In the genomic region with DNA sequence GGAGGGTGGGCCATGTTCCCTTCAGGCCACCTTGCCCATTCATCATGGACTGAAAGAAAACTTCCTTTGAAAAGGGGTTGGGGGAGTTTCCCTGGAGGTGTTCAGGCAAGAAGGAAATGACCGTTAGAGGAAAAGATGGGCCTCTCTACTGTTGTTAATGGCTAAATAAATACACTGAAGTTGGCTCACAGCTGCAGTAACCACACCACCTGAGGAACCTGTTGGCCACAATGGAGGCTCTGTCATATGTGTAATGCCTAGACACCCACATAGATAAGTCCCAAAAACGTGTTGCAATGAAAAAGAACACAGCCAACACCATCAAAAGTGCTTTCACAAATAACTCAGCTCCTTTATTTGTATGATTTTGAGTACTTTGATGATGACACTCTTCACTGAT, we compare ENCODE assay signal across 38 cellular contexts. TPM values are rescaled to one million over a fixed set of nuclear protein-coding genes. Genes with fewer than 3 reads are reported as not detected.
DNase-seq lines count a peak whose midpoint lies in the region; ATAC-seq, FAIRE-seq and TF ChIP-seq lines count a peak whose summit lies in the region.
"Had no signal": no experiment of that assay in that cellular context is flagged by ENCODE, and none has a peak within 500 bp of the region (broad histone marks: within the 10 kb centered on the region; RNA-seq: fewer than 3 reads in every experiment).

No MANE protein-coding gene starts in this region.

- no peak for TF ChIP-seq EP300 in gastroesophageal sphincter (IDR thresholded peaks at IDR 0.05)

- no peak overlapping the region for H3K27ac ChIP-seq in BLaER1 treated with 17β-estradiol and CSF1 and Interleukin-3, amounts not matched to agents 10 nM and 100 nM
- no peak overlapping the region for H3K27ac ChIP-seq in mammary epithelial cell (ENCODE audit: insufficient read depth, low read depth, low read length)
- H3K27ac ChIP-seq in gastroesophageal sphincter, result no peak overlapping the region
- H3K27ac ChIP-seq: PC-9, prostate gland, right lobe of liver, spleen, thoracic aorta had no signal

- ATAC-seq in HG03378 (IDR thresholded peaks at IDR 0.05; ENCODE audit: unreplicated experiment) (peak; percentile 81), GM18505 (IDR thresholded peaks at IDR 0.05; ENCODE audit: unreplicated experiment) (no peak), gastroesophageal sphincter (no peak)
- ATAC-seq: activated CD8-positive, alpha-beta memory T cell treated with anti-CD3 and anti-CD28 coated beads, Interleukin-2, amount 10 ng/mL, durations not matched to agents 7 days and 5 days; activated T-cell treated with anti-CD3 and anti-CD28 coated beads, Interleukin-2, amount 50 U/mL, for 4 hours; CD8-positive, alpha-beta T cell; natural killer cell; right lobe of liver had no signal

- whole genome bisulfite sequencing in mammary epithelial cell (ENCODE audit: low coverage, missing lambda C conversion rate), result 0% methylated on average over 2 of the region's 2 CpGs
- 59 to 60% methylated on average over 2 of the region's 2 CpGs for WGBS in gastroesophageal sphincter (ENCODE audit: low coverage in 1 of 2), 2 donors

- CTCF ChIA-PET in mammary epithelial cell (lab: Charles Lee; ENCODE audit: low non-redundant PET), result no interaction called here

- no peak for TF ChIP-seq POLR2A in GM18505 (IDR thresholded peaks at IDR 0.05; ENCODE audit: borderline replicate concordance, extremely low read depth, insufficient read depth, insufficient read length)
- no peak for TF ChIP-seq POLR2A in gastroesophageal sphincter (IDR thresholded peaks at IDR 0.05)

- in situ Hi-C loops in mammary epithelial cell (cut with MboI; ENCODE audit: low sequenced_read_pairs in 2 of 2), result no loop called here

- no peaks in the 10 kb centered on the region for H3K27me3 ChIP-seq in BLaER1 treated with 17β-estradiol and CSF1 and Interleukin-3, amounts not matched to agents 10 nM and 100 nM
- H3K27me3 ChIP-seq in mammary epithelial cell (ENCODE audit: insufficient read depth, low read length), result no peaks in the 10 kb centered on the region
- H3K27me3 ChIP-seq in gastroesophageal sphincter, result no peaks in the 10 kb centered on the region
- H3K27me3 ChIP-seq: right lobe of liver, spleen had no signal

- peak; percentile 41 for FAIRE-seq in GM18507 (lab: Jason Lieb, UNC)
- FAIRE-seq: urothelium cell line had no signal

- H3K4me1 ChIP-seq in BLaER1 treated with 17β-estradiol and CSF1 and Interleukin-3, amounts not matched to agents 10 nM and 100 nM, result peaks cover 0 to 19% (median 10%) of the 10 kb centered on the region in 10 experiments; a peak in 10 of 20 replicates
- H3K4me1 ChIP-seq in mammary epithelial cell (ENCODE audit: insufficient read depth, low read length) (peaks cover 9% of the 10 kb centered on the region), gastroesophageal sphincter (no peaks in the 10 kb centered on the region)
- H3K4me1 ChIP-seq: prostate gland, spleen had no signal

- no peak for DNase-seq in GM18507 (ENCODE audit: extremely low spot score, insufficient read length, low read depth)
- peak; percentile 35 for DNase-seq in mammary epithelial cell
- DNase-seq in stimulated activated CD8-positive, alpha-beta memory T cell treated with anti-CD3 and anti-CD28 coated beads, Interleukin-4, amount 100 ng/mL, for 48 hours, result no peak
- DNase-seq in AML-193 (lab: John Stamatoyannopoulos, UW), result no peak
- DNase-seq: activated CD4-positive, CD25-positive, alpha-beta regulatory T cell; activated CD8-positive, alpha-beta memory T cell treated with anti-CD3 and anti-CD28 coated beads, Interleukin-2, amount 10 ng/mL, durations not matched to agents 7 days and 5 days; activated gamma-delta T cell; activated naive CD8-positive, alpha-beta T cell treated with anti-CD3 and anti-CD28 coated beads for 36 hours; activated T-cell treated with anti-CD3 and anti-CD28 coated beads, Interleukin-2, amount 50 U/mL, for 4 hours; anterior cingulate cortex; CD8-positive, alpha-beta T cell; DMS79; GF-D8; GOT3; HFFc6; hippocampal formation; natural killer cell; NCI-H1048; NCI-H2171; NCI-H510A; NK-92 treated with Interleukin-12 subunit alpha and Interleukin-12 subunit beta, amount 100 ng/mL, for 24 hours; nucleus accumbens; PC-9; right lobe of liver; SK-N-SH; spleen; stimulated activated CD4-positive, alpha-beta T cell treated with anti-CD3 and anti-CD28 coated beads, Interleukin-2, amount 100 ng/mL, for 24 hours had no signal

- H3K9me3 ChIP-seq in BLaER1 treated with 17β-estradiol and CSF1 and Interleukin-3, amounts not matched to agents 10 nM and 100 nM (replicated peaks in 1 of 11), result peaks cover 11 to 39% (median 22%) of the 10 kb centered on the region in 11 experiments; a peak in 19 of 22 replicates
- H3K9me3 ChIP-seq in mammary epithelial cell (replicated peaks; ENCODE audit: insufficient read depth, low read length) (no peaks in the 10 kb centered on the region), gastroesophageal sphincter (no peaks in the 10 kb centered on the region)
- H3K9me3 ChIP-seq: prostate gland, right lobe of liver, SK-N-SH, spleen, thoracic aorta had no signal

- H3K9ac ChIP-seq in BLaER1 treated with 17β-estradiol and CSF1 and Interleukin-3, amounts not matched to agents 10 nM and 100 nM, result no peak overlapping the region
- H3K9ac ChIP-seq in mammary epithelial cell (ENCODE audit: insufficient read depth, low read length), result no peak overlapping the region
- H3K9ac ChIP-seq: SK-N-SH had no signal

- H3K36me3 ChIP-seq in BLaER1 treated with 17β-estradiol and CSF1 and Interleukin-3, amounts not matched to agents 10 nM and 100 nM, result no peaks in the 10 kb centered on the region
- H3K36me3 ChIP-seq in mammary epithelial cell (ENCODE audit: insufficient read depth, low read length) (no peaks in the 10 kb centered on the region), gastroesophageal sphincter (no peaks in the 10 kb centered on the region)
- H3K36me3 ChIP-seq: prostate gland, right lobe of liver, spleen, thoracic aorta had no signal

- dilution Hi-C loops in mammary epithelial cell (cut with HindIII; ENCODE audit: low sequenced_read_pairs), result loop anchor here (5.0 kb wide), 1 partner anchor 93 kb away; no protein-coding TSS in a partner anchor

- H3K4me2 ChIP-seq in BLaER1 treated with 17β-estradiol and CSF1 and Interleukin-3, amounts not matched to agents 10 nM and 100 nM, result peak overlapping the region in 6 of 11 experiments; percentile 25 to 64 (median 42); a peak in 11 of 22 replicates
- H3K4me2 ChIP-seq in mammary epithelial cell (ENCODE audit: insufficient read depth, low read depth, low read length), result no peak overlapping the region
- H3K4me2 ChIP-seq: PC-9, SK-N-SH had no signal

- no peak for TF ChIP-seq CTCF in mammary epithelial cell (conservative IDR thresholded peaks at IDR 0.05 in 1 of 2, IDR thresholded peaks at IDR 0.05 in 1 of 2; ENCODE audit: extremely low read depth in 1 of 2, insufficient read depth in 1 of 2, low read depth in 1 of 2, low read length in 2 of 2)
- TF ChIP-seq CTCF in gastroesophageal sphincter (IDR thresholded peaks at IDR 0.05), result no peak

- no peaks in the 10 kb centered on the region for H3K79me2 ChIP-seq in mammary epithelial cell (ENCODE audit: insufficient read depth, low read length)

- no peak overlapping the region for H3K4me3 ChIP-seq in BLaER1 treated with 17β-estradiol and CSF1 and Interleukin-3, amounts not matched to agents 10 nM and 100 nM
- H3K4me3 ChIP-seq in mammary epithelial cell (replicated peaks in 1 of 3; ENCODE audit: insufficient read depth in 1 of 3, low read depth in 2 of 3, low read length in 3 of 3) (no peak overlapping the region), gastroesophageal sphincter (no peak overlapping the region)
- H3K4me3 ChIP-seq: lung, PC-9, prostate gland, right lobe of liver, spleen, thoracic aorta had no signal

- BruUV-seq in mammary epithelial cell (replicated peaks; lab: Mats Ljungman, UMichigan), result no TSS peak

- H2AFZ ChIP-seq in mammary epithelial cell (ENCODE audit: low read depth, low read length), result peak overlapping the region; percentile 53
- H2AFZ ChIP-seq: PC-9 had no signal

- H4K20me1 ChIP-seq in BLaER1 treated with 17β-estradiol and CSF1 and Interleukin-3, amounts not matched to agents 10 nM and 100 nM, result no peaks in the 10 kb centered on the region
- no peaks in the 10 kb centered on the region for H4K20me1 ChIP-seq in mammary epithelial cell (ENCODE audit: insufficient read depth, low read length)

- intact Hi-C loops in mammary epithelial cell (cut with micrococcal nuclease), result no loop called here

RNA-seq across cellular contexts. Expression of a gene that starts 38.2 kb away (rescaled TPM):
- not detected for total RNA-seq in mammary epithelial cell
- polyA plus RNA-seq in mammary epithelial cell, result not detected
- polyA minus RNA-seq in mammary epithelial cell, result not detected
- total RNA-seq in gastroesophageal sphincter, result 10 to 100 TPM in 1 of 4 donors, 1 to 10 TPM in 1, not detected in 2; 1.9 to 33.2 TPM
- total RNA-seq: A673; activated CD8-positive, alpha-beta memory T cell treated with anti-CD3 and anti-CD28 coated beads, Interleukin-2, amount 10 ng/mL, durations not matched to agents 7 days and 5 days; activated naive CD8-positive, alpha-beta T cell treated with anti-CD3 and anti-CD28 coated beads for 36 hours; activated T-cell treated with anti-CD3 and anti-CD28 coated beads, Interleukin-2, amount 50 U/mL, for 4 hours; CD8-positive, alpha-beta T cell; HFFc6; mononuclear cell; natural killer cell; PC-9; right lobe of liver; thoracic aorta had no signal
- polyA plus RNA-seq: IgD-negative memory B cell, SK-N-SH had no signal
